Comparison of ENCODE assay signal across 8 cellular contexts in genomic region chr15:48331796-48332641, GRCh38. TPM values are rescaled to one million over a fixed set of nuclear protein-coding genes. Genes with fewer than 3 reads are reported as not detected.
DNase-seq lines count a peak whose midpoint lies in the region; ATAC-seq, FAIRE-seq and TF ChIP-seq lines count a peak whose summit lies in the region.

No MANE protein-coding gene starts in this region.

- H3K4me3 ChIP-seq in Peyer's patch (peak overlapping the region; percentile 82 to 92 (median 87)), fibroblast of villous mesenchyme (ENCODE audit: low read depth, low read length) (peak overlapping the region; percentile 84), neuron (ENCODE audit: low read length) (peak overlapping the region; percentile 95)

- no peaks in the 10 kb centered on the region for H3K27me3 ChIP-seq in Peyer's patch
- H3K27me3 ChIP-seq in neuron (ENCODE audit: insufficient read depth, low read length), result no peaks in the 10 kb centered on the region

- H3K27ac ChIP-seq in Peyer's patch, result peak overlapping the region; percentile 95 to 98 (median 96)
- H3K27ac ChIP-seq in substantia nigra (ENCODE audit: low read depth, low read length, poor library complexity, severe bottlenecking), result peak overlapping the region; percentile 90

- H3K4me1 ChIP-seq in Peyer's patch (peaks cover 0 to 17% (median 2%) of the 10 kb centered on the region in 4 donors), neuron (ENCODE audit: insufficient read depth, low read length) (peaks cover 24% of the 10 kb centered on the region)

- no peak for TF ChIP-seq POLR2A in Peyer's patch (IDR thresholded peaks at IDR 0.05)

- peaks cover 0 to 14% (median 0%) of the 10 kb centered on the region in 3 donors for H3K36me3 ChIP-seq in Peyer's patch
- H3K36me3 ChIP-seq in neuron (ENCODE audit: insufficient read depth, low read length), result peaks cover 27% of the 10 kb centered on the region

- no peaks in the 10 kb centered on the region for H3K9me3 ChIP-seq in Peyer's patch
- H3K9me3 ChIP-seq in neuron (ENCODE audit: low read length), result no peaks in the 10 kb centered on the region

- FAIRE-seq in D721Med (lab: Jason Lieb, UNC), result no peak

- ATAC-seq in GM21360 (IDR thresholded peaks at IDR 0.05; ENCODE audit: unreplicated experiment), result peak; percentile 35

- DNase-seq in D721Med (ENCODE audit: insufficient read length, low spot score) (peak; percentile 32), HT-29 (ENCODE audit: low spot score) (peak; percentile 38), Peyer's patch (peak; percentile 61 to 75 (median 75)), fibroblast of villous mesenchyme (ENCODE audit: low read depth) (no peak), substantia nigra (lab: John Stamatoyannopoulos, UW) (peak in 46 of 49 donors; percentile 23 to 92 (median 70))
- peak; percentile 59 for DNase-seq in activated T-helper 9 cell treated with anti-CD3 and anti-CD28 coated beads, Interleukin-2, amount 50 U/mL, for 16 hours (ENCODE audit: low read depth)

- H2AFZ ChIP-seq in neuron (ENCODE audit: low read depth, low read length), result peak overlapping the region; percentile 89

- TF ChIP-seq CTCF in D721Med (IDR thresholded peaks at IDR 0.05; ENCODE audit: insufficient read depth, missing control alignments) (no peak), Peyer's patch (IDR thresholded peaks at IDR 0.05) (no peak), fibroblast of villous mesenchyme (IDR thresholded peaks at IDR 0.05; ENCODE audit: insufficient read depth, low read depth, low read length) (no peak)

RNA-seq across cellular contexts. Expression of gene DUT, which starts 0.8 kb away (rescaled TPM):
- 53.0 and 57.1 TPM in 2 replicates for total RNA-seq in HT-29 (2014; rRNA removed; shearing (Covaris generic))
- total RNA-seq in Peyer's patch, result 10 to 100 TPM; 13.7 to 97.4 (median 37.1) TPM
- 45.3 and 53.8 TPM in 2 replicates for total RNA-seq in fibroblast of villous mesenchyme
